26 cellular contexts compared by ENCODE assay signal in genomic region chr14:74126315-74126714, GRCh38.
"Had no signal": no experiment of that assay in that cellular context is flagged by ENCODE, and none has a peak within 500 bp of the region (broad histone marks: within the 10 kb centered on the region; RNA-seq: fewer than 3 reads in every experiment).

No MANE protein-coding gene starts in this region.

- FAIRE-seq: endometrium, islet of Langerhans, keratinocyte had no signal

- H3K27ac ChIP-seq: epithelial cell of prostate, esophagus squamous epithelium, gastrocnemius medialis, heart right ventricle, left lung, lower lobe of right lung had no signal

- H3K9me3 ChIP-seq: esophagus squamous epithelium, gastrocnemius medialis, left lung, lower lobe of right lung, mucosa of descending colon had no signal

- ATAC-seq: effector memory CD8-positive, alpha-beta T cell; esophagus mucosa; gastrocnemius medialis; heart right ventricle; left cardiac atrium; left lung; left ventricle myocardium superior; lower lobe of right lung; mucosa of descending colon; naive thymus-derived CD8-positive, alpha-beta T cell had no signal

- H3K27me3 ChIP-seq: esophagus squamous epithelium, gastrocnemius medialis, heart right ventricle, left lung had no signal

- DNase-seq: cortex of kidney; effector CD8-positive, alpha-beta T cell; effector memory CD8-positive, alpha-beta T cell; endodermal cell; erythroblast; esophagus squamous epithelium; foreskin fibroblast; foreskin melanocyte; gastrocnemius medialis; glutamatergic neuron; head of caudate nucleus; heart right ventricle; hippocampal formation; left cardiac atrium; left lung; left ventricle myocardium superior; lower lobe of right lung; mesenchymal stem cell; mucosa of descending colon; naive B cell; naive thymus-derived CD8-positive, alpha-beta T cell had no signal

- H3K4me1 ChIP-seq: esophagus squamous epithelium, gastrocnemius medialis, heart right ventricle, left lung, lower lobe of right lung had no signal

- H3K36me3 ChIP-seq: gastrocnemius medialis, left lung had no signal

- H3K4me3 ChIP-seq: esophagus squamous epithelium, gastrocnemius medialis, heart right ventricle, left lung, lower lobe of right lung, mucosa of descending colon had no signal
